In genomic region chr7:74507538-74508319, GRCh38 we compare ENCODE assay signal across 22 cellular contexts.
"Had no signal": no experiment of that assay in that cellular context is flagged by ENCODE, and none has a peak within 500 bp of the region (broad histone marks: within the 10 kb centered on the region; RNA-seq: fewer than 3 reads in every experiment).

No MANE protein-coding gene starts in this region.

- H3K36me3 Mint-ChIP-seq: activated naive CD8-positive, alpha-beta T cell had no signal

- H3K9me3 ChIP-seq: colonic mucosa, gastroesophageal sphincter, right atrium auricular region, testis, transverse colon had no signal

- H3K4me1 Mint-ChIP-seq: activated CD4-positive, alpha-beta memory T cell treated with anti-CD3 and anti-CD28 coated beads, Interleukin-2, amount 10 ng/mL, durations not matched to agents 7 days and 5 days; activated CD4-positive, alpha-beta T cell treated with anti-CD3 and anti-CD28 coated beads, Interleukin-2, amount 10 ng/mL, durations not matched to agents 7 days and 5 days had no signal

- H3K27ac ChIP-seq: colonic mucosa, gastroesophageal sphincter, hepatocyte, parathyroid adenoma, right atrium auricular region, testis, transverse colon had no signal

- H3K4me2 ChIP-seq: hepatocyte had no signal

- DNase-seq: activated CD4-positive, alpha-beta memory T cell treated with anti-CD3 and anti-CD28 coated beads, Interleukin-2, amount 10 ng/mL, durations not matched to agents 7 days and 5 days; activated CD4-positive, alpha-beta T cell treated with anti-CD3 and anti-CD28 coated beads for 1 hour; activated CD4-positive, alpha-beta T cell treated with anti-CD3 and anti-CD28 coated beads, Interleukin-2, amount 10 ng/mL, durations not matched to agents 7 days and 5 days; activated CD8-positive, alpha-beta memory T cell treated with anti-CD3 and anti-CD28 coated beads, Interleukin-2, amount 50 U/mL, for 48 hours; activated T-cell treated with anti-CD3 and anti-CD28 coated beads, Interleukin-2, amount 50 U/mL, for 24 hours; anterior cingulate cortex; colonic mucosa; effector memory CD4-positive, alpha-beta T cell; islet precursor cell; left cardiac atrium; left ventricle myocardium superior; stimulated activated naive CD8-positive, alpha-beta T cell treated with anti-CD3 and anti-CD28 coated beads, Interleukin-15, Interleukin-2, amounts not matched to agents 100 U/mL and 50 U/mL, for 24 hours; T-helper 2 cell; testis; transverse colon had no signal

- H3K9me3 Mint-ChIP-seq: activated CD4-positive, alpha-beta memory T cell treated with anti-CD3 and anti-CD28 coated beads, Interleukin-2, amount 10 ng/mL, durations not matched to agents 7 days and 5 days; activated CD4-positive, alpha-beta T cell treated with anti-CD3 and anti-CD28 coated beads, Interleukin-2, amount 10 ng/mL, durations not matched to agents 7 days and 5 days; activated T-cell treated with anti-CD3 and anti-CD28 coated beads, Interleukin-2, amount 50 U/mL, for 24 hours; nephron had no signal

- H3K27me3 ChIP-seq: colonic mucosa, gastroesophageal sphincter, hepatocyte, right atrium auricular region, testis, transverse colon had no signal

- H3K27ac Mint-ChIP-seq: activated CD4-positive, alpha-beta memory T cell treated with anti-CD3 and anti-CD28 coated beads, Interleukin-2, amount 10 ng/mL, durations not matched to agents 7 days and 5 days; activated CD4-positive, alpha-beta T cell treated with anti-CD3 and anti-CD28 coated beads, Interleukin-2, amount 10 ng/mL, durations not matched to agents 7 days and 5 days; activated naive CD8-positive, alpha-beta T cell; activated T-cell treated with anti-CD3 and anti-CD28 coated beads, Interleukin-2, amount 50 U/mL, for 24 hours had no signal

- H3K4me3 ChIP-seq: colonic mucosa, gastroesophageal sphincter, hepatocyte, right atrium auricular region, testis, transverse colon had no signal

- H3K36me3 ChIP-seq: colonic mucosa, transverse colon had no signal

- FAIRE-seq: urothelium cell line had no signal

- H3K27me3 Mint-ChIP-seq: activated CD4-positive, alpha-beta memory T cell treated with anti-CD3 and anti-CD28 coated beads, Interleukin-2, amount 10 ng/mL, durations not matched to agents 7 days and 5 days; activated CD4-positive, alpha-beta T cell treated with anti-CD3 and anti-CD28 coated beads, Interleukin-2, amount 10 ng/mL, durations not matched to agents 7 days and 5 days; activated naive CD8-positive, alpha-beta T cell; activated T-cell treated with anti-CD3 and anti-CD28 coated beads, Interleukin-2, amount 50 U/mL, for 24 hours had no signal

- H3K4me3 Mint-ChIP-seq: activated CD4-positive, alpha-beta memory T cell treated with anti-CD3 and anti-CD28 coated beads, Interleukin-2, amount 10 ng/mL, durations not matched to agents 7 days and 5 days; activated CD4-positive, alpha-beta T cell treated with anti-CD3 and anti-CD28 coated beads, Interleukin-2, amount 10 ng/mL, durations not matched to agents 7 days and 5 days; activated naive CD8-positive, alpha-beta T cell; activated T-cell treated with anti-CD3 and anti-CD28 coated beads, Interleukin-2, amount 50 U/mL, for 24 hours; nephron had no signal

- H2AFZ ChIP-seq: hepatocyte, parathyroid adenoma had no signal

- H3K9ac ChIP-seq: parathyroid adenoma had no signal

- H3K4me1 ChIP-seq: colonic mucosa, parathyroid adenoma, right atrium auricular region, testis had no signal

- ATAC-seq: gastroesophageal sphincter; left cardiac atrium; left ventricle myocardium superior; stimulated activated naive CD8-positive, alpha-beta T cell treated with anti-CD3 and anti-CD28 coated beads, Interleukin-15, Interleukin-2, amounts not matched to agents 100 U/mL and 50 U/mL, for 24 hours had no signal
